Comparison of ENCODE assay signal across 12 cellular contexts in the genomic region with DNA sequence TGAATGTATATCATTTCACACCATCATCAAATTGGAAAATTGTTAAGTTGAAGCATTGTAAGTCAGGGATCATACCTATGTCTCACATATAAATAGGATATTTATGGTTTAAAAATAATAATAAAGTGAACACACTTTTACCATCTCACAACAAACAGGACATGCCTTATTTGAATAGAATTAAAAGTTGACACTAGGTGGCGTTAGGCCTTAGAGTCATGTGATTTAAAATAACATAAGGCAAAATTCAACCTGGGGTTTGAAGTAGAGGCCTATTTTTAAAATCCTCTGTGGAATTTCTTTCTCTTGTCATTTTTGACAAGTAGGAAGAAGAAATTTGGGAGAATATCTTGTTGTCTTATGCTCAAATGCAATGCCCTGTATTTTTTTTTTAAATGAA.
DNase-seq lines count a peak whose midpoint lies in the region; TF ChIP-seq lines count a peak whose summit lies in the region.
"Had no signal": no experiment of that assay in that cellular context is flagged by ENCODE, and none has a peak within 500 bp of the region (broad histone marks: within the 10 kb centered on the region; RNA-seq: fewer than 3 reads in every experiment).

No MANE protein-coding gene starts in this region.

- H3K27me3 Mint-ChIP-seq in neural progenitor cell (ENCODE audit: insufficient read depth, low read depth), result peaks cover 2% of the 10 kb centered on the region
- H3K27me3 Mint-ChIP-seq: activated naive CD8-positive, alpha-beta T cell treated with anti-CD3 and anti-CD28 coated beads, Interleukin-2, amount 10 ng/mL, durations not matched to agents 7 days and 5 days; stimulated activated naive CD8-positive, alpha-beta T cell treated with anti-CD3 and anti-CD28 coated beads, Interleukin-15, amount 100 ng/mL, for 72 hours had no signal

- H3K36me3 ChIP-seq in neural progenitor cell, result no peaks in the 10 kb centered on the region

- H3K4me1 Mint-ChIP-seq in neural progenitor cell, result no peaks in the 10 kb centered on the region
- H3K4me1 Mint-ChIP-seq: activated naive CD8-positive, alpha-beta T cell treated with anti-CD3 and anti-CD28 coated beads, Interleukin-2, amount 10 ng/mL, durations not matched to agents 7 days and 5 days; stimulated activated naive CD8-positive, alpha-beta T cell treated with anti-CD3 and anti-CD28 coated beads, Interleukin-15, amount 100 ng/mL, for 72 hours had no signal

- no peaks in the 10 kb centered on the region for H3K27me3 ChIP-seq in neural progenitor cell

- H3K36me3 Mint-ChIP-seq in neural progenitor cell, result peaks cover 2% of the 10 kb centered on the region
- H3K36me3 Mint-ChIP-seq: activated naive CD8-positive, alpha-beta T cell treated with anti-CD3 and anti-CD28 coated beads, Interleukin-2, amount 10 ng/mL, durations not matched to agents 7 days and 5 days had no signal

- no peak overlapping the region for H3K4me3 Mint-ChIP-seq in neural progenitor cell
- H3K4me3 Mint-ChIP-seq: activated naive CD8-positive, alpha-beta T cell treated with anti-CD3 and anti-CD28 coated beads, Interleukin-2, amount 10 ng/mL, durations not matched to agents 7 days and 5 days; stimulated activated naive CD8-positive, alpha-beta T cell treated with anti-CD3 and anti-CD28 coated beads, Interleukin-15, amount 100 ng/mL, for 72 hours had no signal

- no peaks in the 10 kb centered on the region for H3F3A ChIP-seq in neural progenitor cell (ENCODE audit: low read depth)

- H3K4me3 ChIP-seq in Jurkat, Clone E6-1 (ENCODE audit: low read length), result no peak overlapping the region
- no peak overlapping the region for H3K4me3 ChIP-seq in astrocyte of the spinal cord (ENCODE audit: low read depth, low read length)
- H3K4me3 ChIP-seq in neural progenitor cell, result no peak overlapping the region

- H3K9me3 Mint-ChIP-seq in neural progenitor cell, result peaks cover 7% of the 10 kb centered on the region

- DNase-seq in DMS 273 (lab: John Stamatoyannopoulos, UW; ENCODE audit: unreplicated experiment) (peak; percentile 36), DMS 273 treated with DMSO at 0.1 percent for 48 hours (lab: John Stamatoyannopoulos, UW) (no peak), astrocyte of the spinal cord (ENCODE audit: low read depth, low spot score) (peak; percentile 10), neural progenitor cell (ENCODE audit: low spot score) (peak; percentile 49), NCI-H128 (lab: John Stamatoyannopoulos, UW; ENCODE audit: unreplicated experiment) (no peak), occipital lobe (lab: John Stamatoyannopoulos, UW) (no peak)
- peak; percentile 32 for DNase-seq in Jurkat, Clone E6-1 (ENCODE audit: low read depth, low spot score)
- DNase-seq in stimulated activated CD4-positive, alpha-beta T cell treated with anti-CD3 and anti-CD28 coated beads, Interleukin-15, amount 100 ng/mL, for 24 hours, result no peak
- DNase-seq: 8988T; activated naive CD8-positive, alpha-beta T cell treated with anti-CD3 and anti-CD28 coated beads, Interleukin-2, amount 10 ng/mL, durations not matched to agents 7 days and 5 days; RPMI8226; stimulated activated naive CD8-positive, alpha-beta T cell treated with anti-CD3 and anti-CD28 coated beads, Interleukin-15, amount 100 ng/mL, for 72 hours had no signal

- H2AFZ ChIP-seq in neural progenitor cell (replicated peaks), result no peak overlapping the region

- no peaks in the 10 kb centered on the region for H3K4me1 ChIP-seq in neural progenitor cell

- H4K20me1 ChIP-seq in neural progenitor cell (ENCODE audit: low read depth), result no peaks in the 10 kb centered on the region

- no peak overlapping the region for H3K9ac ChIP-seq in neural progenitor cell

- no peak overlapping the region for H3K4me2 ChIP-seq in neural progenitor cell

- H3K79me2 ChIP-seq in neural progenitor cell (ENCODE audit: low read depth), result no peaks in the 10 kb centered on the region

- in situ Hi-C loops in astrocyte of the spinal cord (cut with HindIII; ENCODE audit: low sequenced_read_pairs), result no loop called here

- no peaks in the 10 kb centered on the region for H3K9me3 ChIP-seq in neural progenitor cell (ENCODE audit: low read depth)

- H3K27ac ChIP-seq in neural progenitor cell, result no peak overlapping the region

- no peak overlapping the region for H3K27ac Mint-ChIP-seq in neural progenitor cell
- H3K27ac Mint-ChIP-seq: activated naive CD8-positive, alpha-beta T cell treated with anti-CD3 and anti-CD28 coated beads, Interleukin-2, amount 10 ng/mL, durations not matched to agents 7 days and 5 days; stimulated activated naive CD8-positive, alpha-beta T cell treated with anti-CD3 and anti-CD28 coated beads, Interleukin-15, amount 100 ng/mL, for 72 hours had no signal

- TF ChIP-seq CTCF in astrocyte of the spinal cord (IDR thresholded peaks at IDR 0.05; ENCODE audit: low read depth, low read length), result peak; percentile 21
- peak; percentile 66 for TF ChIP-seq CTCF in neural progenitor cell (IDR thresholded peaks at IDR 0.05)

Comparison
In these comparisons a context has a peak if more than half of its experiments do, and no peak if none do; other contexts are left out.
1. DNase-seq: peak in DMS 273 (single experiment), Jurkat, Clone E6-1 (single experiment), astrocyte of the spinal cord (single experiment) and neural progenitor cell (single experiment); none in DMS 273 treated with DMSO at 0.1 percent for 48 hours (single experiment), NCI-H128 (single experiment), occipital lobe (single experiment) and stimulated activated CD4-positive, alpha-beta T cell treated with anti-CD3 and anti-CD28 coated beads, Interleukin-15, amount 100 ng/mL, for 24 hours (single experiment).